2 cellular contexts compared by ENCODE assay signal in the genomic region with DNA sequence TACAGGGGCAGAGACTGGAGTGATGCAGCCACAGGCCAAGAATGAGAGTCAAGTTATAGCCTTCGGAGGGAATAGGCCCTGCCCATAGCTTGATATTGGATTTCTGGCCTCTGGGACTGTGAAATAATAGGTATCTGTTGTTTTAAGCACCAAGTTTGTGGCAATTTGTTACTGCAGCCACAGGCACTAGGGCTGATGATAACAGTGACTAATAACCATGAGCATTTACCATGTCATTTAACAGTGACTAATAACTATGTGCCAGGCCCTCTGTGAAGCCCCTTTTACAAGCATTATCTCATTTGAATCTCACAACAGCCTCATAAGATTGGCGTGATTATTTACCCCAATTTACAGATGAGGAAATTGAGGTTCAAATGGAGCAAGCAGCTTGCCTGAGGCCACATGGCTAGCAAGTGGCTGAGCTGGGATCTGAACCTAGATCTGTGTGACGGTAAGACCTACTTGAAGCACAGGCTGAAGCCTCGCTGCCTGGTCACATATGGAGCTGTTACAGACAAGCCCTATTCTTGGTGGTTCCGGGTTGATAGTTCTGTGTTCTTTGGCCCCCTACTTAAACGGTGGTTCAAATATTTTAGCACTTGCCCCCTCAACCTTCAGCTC.
TF ChIP-seq lines count a peak whose summit lies in the region.

No MANE protein-coding gene starts in this region.

TF ChIP-seq in A549, 52 proteins besides CTCF, POLR2A, EP300 and RAD21 (continued from another document):
- TF ChIP-seq NPAS2 (CRISPR knock-in tag; IDR thresholded peaks at IDR 0.05; ENCODE audit: borderline replicate concordance) (no peak), HDAC2 (IDR thresholded peaks at IDR 0.05) (no peak), ZSCAN20 (CRISPR knock-in tag; IDR thresholded peaks at IDR 0.05) (no peak), EHMT2 (IDR thresholded peaks at IDR 0.05; ENCODE audit: low read depth) (no peak), HEYL (CRISPR knock-in tag; IDR thresholded peaks at IDR 0.05) (no peak)

TF ChIP-seq in K562, 482 proteins besides CTCF, POLR2A, EP300 and RAD21 (continued from another document):
- no peak for TF ChIP-seq ZNF124 (CRISPR knock-in tag; IDR thresholded peaks at IDR 0.05)
- TF ChIP-seq, protein P1, sequence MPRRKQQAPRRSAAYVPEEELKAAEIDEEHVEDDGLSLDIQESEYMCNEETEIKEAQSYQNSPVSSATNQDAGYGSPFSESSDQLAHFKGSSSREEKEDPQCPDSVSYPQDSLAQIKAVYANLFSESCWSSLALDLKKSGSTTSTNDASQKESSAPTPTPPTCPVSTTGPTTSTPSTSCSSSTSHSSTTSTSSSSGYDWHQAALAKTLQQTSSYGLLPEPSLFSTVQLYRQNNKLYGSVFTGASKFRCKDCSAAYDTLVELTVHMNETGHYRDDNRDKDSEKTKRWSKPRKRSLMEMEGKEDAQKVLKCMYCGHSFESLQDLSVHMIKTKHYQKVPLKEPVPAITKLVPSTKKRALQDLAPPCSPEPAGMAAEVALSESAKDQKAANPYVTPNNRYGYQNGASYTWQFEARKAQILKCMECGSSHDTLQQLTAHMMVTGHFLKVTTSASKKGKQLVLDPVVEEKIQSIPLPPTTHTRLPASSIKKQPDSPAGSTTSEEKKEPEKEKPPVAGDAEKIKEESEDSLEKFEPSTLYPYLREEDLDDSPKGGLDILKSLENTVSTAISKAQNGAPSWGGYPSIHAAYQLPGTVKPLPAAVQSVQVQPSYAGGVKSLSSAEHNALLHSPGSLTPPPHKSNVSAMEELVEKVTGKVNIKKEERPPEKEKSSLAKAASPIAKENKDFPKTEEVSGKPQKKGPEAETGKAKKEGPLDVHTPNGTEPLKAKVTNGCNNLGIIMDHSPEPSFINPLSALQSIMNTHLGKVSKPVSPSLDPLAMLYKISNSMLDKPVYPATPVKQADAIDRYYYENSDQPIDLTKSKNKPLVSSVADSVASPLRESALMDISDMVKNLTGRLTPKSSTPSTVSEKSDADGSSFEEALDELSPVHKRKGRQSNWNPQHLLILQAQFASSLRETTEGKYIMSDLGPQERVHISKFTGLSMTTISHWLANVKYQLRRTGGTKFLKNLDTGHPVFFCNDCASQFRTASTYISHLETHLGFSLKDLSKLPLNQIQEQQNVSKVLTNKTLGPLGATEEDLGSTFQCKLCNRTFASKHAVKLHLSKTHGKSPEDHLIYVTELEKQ (CRISPR knock-in tag; IDR thresholded peaks at IDR 0.05), result no peak
- TF ChIP-seq TEAD2 (tag; IDR thresholded peaks at IDR 0.05), result no peak
